Comparison of ENCODE assay signal across 20 cellular contexts in the genomic region with DNA sequence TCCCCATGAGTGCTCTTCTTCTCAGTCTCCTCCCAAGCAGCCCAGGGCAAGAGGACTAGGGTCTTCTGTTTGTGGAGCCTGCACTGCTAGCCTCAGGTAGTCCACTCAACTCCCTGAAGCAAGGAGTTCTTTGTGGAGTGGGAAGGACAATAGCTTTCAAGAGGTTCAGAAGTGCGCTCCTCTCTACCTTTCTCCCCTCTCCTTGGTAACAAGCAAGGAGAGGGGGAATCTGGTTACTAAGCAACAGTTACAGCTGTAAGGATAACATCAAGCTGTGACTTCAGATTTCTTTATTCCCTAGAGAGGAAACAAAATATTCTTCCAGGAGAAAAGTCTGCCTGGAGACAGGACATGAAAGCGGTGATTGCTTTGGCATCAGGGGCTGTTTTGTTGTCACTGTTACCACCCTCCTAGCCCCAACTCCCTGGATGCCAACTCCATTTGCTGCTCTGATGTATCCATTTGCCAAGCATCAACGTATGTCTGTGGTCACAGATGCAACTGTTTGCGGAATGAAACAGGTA.
DNase-seq lines count a peak whose midpoint lies in the region; ATAC-seq and TF ChIP-seq lines count a peak whose summit lies in the region.
"Had no signal": no experiment of that assay in that cellular context is flagged by ENCODE, and none has a peak within 500 bp of the region (broad histone marks: within the 10 kb centered on the region; RNA-seq: fewer than 3 reads in every experiment).

No MANE protein-coding gene starts in this region.

- H3F3A ChIP-seq in neural cell (ENCODE audit: insufficient read depth, low read length, poor library complexity, severe bottlenecking), result no peaks in the 10 kb centered on the region

- no peaks in the 10 kb centered on the region for H3K79me2 ChIP-seq in neural cell (replicated peaks; ENCODE audit: insufficient read depth, low read length)

- no peak for TF ChIP-seq CTCF in choroid plexus epithelial cell (conservative IDR thresholded peaks at IDR 0.05; ENCODE audit: low read depth, low read length)
- TF ChIP-seq CTCF in neural cell (IDR thresholded peaks at IDR 0.05; ENCODE audit: poor library complexity, severe bottlenecking), result no peak
- no peak for TF ChIP-seq CTCF in lower lobe of right lung (IDR thresholded peaks at IDR 0.05)

- no peaks in the 10 kb centered on the region for H4K20me1 ChIP-seq in neural cell (ENCODE audit: insufficient read depth)

- H3K36me3 ChIP-seq in neural cell (ENCODE audit: insufficient read depth, low read length) (no peaks in the 10 kb centered on the region), lower lobe of right lung (peaks cover 21% of the 10 kb centered on the region)
- H3K36me3 ChIP-seq: prostate gland, vagina had no signal

- H3K9ac ChIP-seq in neural cell (ENCODE audit: low read length), result peak overlapping the region; percentile 65

- intact Hi-C loops in right cardiac atrium (cut with DNase I), result no loop called here
- intact Hi-C loops in lower lobe of right lung (cut with DNase I), result no loop called here

- H3K9me3 ChIP-seq in neural cell (ENCODE audit: low read length) (no peaks in the 10 kb centered on the region), right cardiac atrium (ENCODE audit: control insufficient read depth, low read length) (no peaks in the 10 kb centered on the region), lower lobe of right lung (no peaks in the 10 kb centered on the region)
- H3K9me3 ChIP-seq: prostate gland, vagina had no signal

- H2AFZ ChIP-seq in neural cell (ENCODE audit: low read depth, low read length), result peak overlapping the region; percentile 70

- TF ChIP-seq RAD21 in neural cell (conservative IDR thresholded peaks at IDR 0.05), result peak; percentile 23

- no peaks in the 10 kb centered on the region for H3K27me3 ChIP-seq in neural cell (ENCODE audit: insufficient read depth, low read depth, low read length)
- no peaks in the 10 kb centered on the region for H3K27me3 ChIP-seq in right cardiac atrium (ENCODE audit: control insufficient read depth, insufficient read depth)
- H3K27me3 ChIP-seq in lower lobe of right lung (ENCODE audit: low read depth), result no peaks in the 10 kb centered on the region
- H3K27me3 ChIP-seq: vagina had no signal

- peak overlapping the region; percentile 49 for H3K4me2 ChIP-seq in neural cell (ENCODE audit: low read length)

- no peaks in the 10 kb centered on the region for H3K9me2 ChIP-seq in neural cell (ENCODE audit: insufficient read depth, low read length)

- TF ChIP-seq EP300 in neural cell (conservative IDR thresholded peaks at IDR 0.05; ENCODE audit: poor library complexity, severe bottlenecking), result peak; percentile 86

- H3K4me1 ChIP-seq in right cardiac atrium (ENCODE audit: control insufficient read depth, insufficient read depth, low read length), result no peaks in the 10 kb centered on the region
- peaks cover 6% of the 10 kb centered on the region for H3K4me1 ChIP-seq in lower lobe of right lung
- H3K4me1 ChIP-seq: prostate gland, vagina had no signal

- WGBS in right cardiac atrium, result 82% methylated on average over 4 of the region's 4 CpGs

- H3K4me3 ChIP-seq in choroid plexus epithelial cell (ENCODE audit: low read depth, low read length) (no peak overlapping the region), neural cell (ENCODE audit: low read length) (peak overlapping the region; percentile 68), right cardiac atrium (ENCODE audit: low read length) (no peak overlapping the region), lower lobe of right lung (no peak overlapping the region)
- H3K4me3 ChIP-seq: prostate gland, vagina had no signal

- H3K27ac ChIP-seq in neural cell (ENCODE audit: low read length) (peak overlapping the region; percentile 86), right cardiac atrium (ENCODE audit: low read length) (no peak overlapping the region), lower lobe of right lung (no peak overlapping the region)
- H3K27ac ChIP-seq: prostate gland, vagina had no signal

- ATAC-seq in right cardiac atrium (no peak), HG02798 (IDR thresholded peaks at IDR 0.05; ENCODE audit: poor library complexity, unreplicated experiment) (no peak), lower lobe of right lung (no peak)
- ATAC-seq: stimulated activated effector memory CD8-positive, alpha-beta T cell treated with anti-CD3 and anti-CD28 coated beads, Interleukin-12 subunit alpha, Interleukin-12 subunit beta, amount 100 ng/mL, for 72 hours had no signal

- peak; percentile 15 to 80 (median 59) for DNase-seq in NCI-H1417 (lab: John Stamatoyannopoulos, UW)
- DNase-seq in NCI-H1417 treated with DMSO at 0.1 percent for 48 hours (lab: John Stamatoyannopoulos, UW), result no peak
- DNase-seq in NCI-H187 treated with DMSO at 0.1 percent for 48 hours (lab: John Stamatoyannopoulos, UW), result peak; percentile 83
- peak; percentile 45 for DNase-seq in choroid plexus epithelial cell (ENCODE audit: low read depth)
- DNase-seq in right cardiac atrium, result no peak
- no peak for DNase-seq in lower lobe of right lung
- DNase-seq: activated CD4-positive, alpha-beta T cell treated with anti-CD3 and anti-CD28 coated beads, Interleukin-2, amount 50 U/mL, for 48 hours; activated naive CD4-positive, alpha-beta T cell; aorta; C1 segment of cervical spinal cord; central memory CD4-positive, alpha-beta T cell; effector CD4-positive, alpha-beta T cell; KBM-7; mammary epithelial cell; NCI-H2081 treated with DMSO at 0.1 percent for 48 hours had no signal

TF ChIP-seq in neural cell, 6 proteins besides CTCF, POLR2A, EP300 and RAD21:
- TF ChIP-seq SMC3 (conservative IDR thresholded peaks at IDR 0.05; ENCODE audit: poor library complexity) (no peak), POLR2AphosphoS5 (IDR thresholded peaks at IDR 0.05) (peak; percentile 73), MXI1 (conservative IDR thresholded peaks at IDR 0.05; ENCODE audit: poor library complexity, severe bottlenecking) (peak; percentile 32), EZH2 (IDR thresholded peaks at IDR 0.05; ENCODE audit: borderline replicate concordance, insufficient read depth, low read length, poor library complexity, severe bottlenecking) (no peak)
- TF ChIP-seq, protein P1, sequence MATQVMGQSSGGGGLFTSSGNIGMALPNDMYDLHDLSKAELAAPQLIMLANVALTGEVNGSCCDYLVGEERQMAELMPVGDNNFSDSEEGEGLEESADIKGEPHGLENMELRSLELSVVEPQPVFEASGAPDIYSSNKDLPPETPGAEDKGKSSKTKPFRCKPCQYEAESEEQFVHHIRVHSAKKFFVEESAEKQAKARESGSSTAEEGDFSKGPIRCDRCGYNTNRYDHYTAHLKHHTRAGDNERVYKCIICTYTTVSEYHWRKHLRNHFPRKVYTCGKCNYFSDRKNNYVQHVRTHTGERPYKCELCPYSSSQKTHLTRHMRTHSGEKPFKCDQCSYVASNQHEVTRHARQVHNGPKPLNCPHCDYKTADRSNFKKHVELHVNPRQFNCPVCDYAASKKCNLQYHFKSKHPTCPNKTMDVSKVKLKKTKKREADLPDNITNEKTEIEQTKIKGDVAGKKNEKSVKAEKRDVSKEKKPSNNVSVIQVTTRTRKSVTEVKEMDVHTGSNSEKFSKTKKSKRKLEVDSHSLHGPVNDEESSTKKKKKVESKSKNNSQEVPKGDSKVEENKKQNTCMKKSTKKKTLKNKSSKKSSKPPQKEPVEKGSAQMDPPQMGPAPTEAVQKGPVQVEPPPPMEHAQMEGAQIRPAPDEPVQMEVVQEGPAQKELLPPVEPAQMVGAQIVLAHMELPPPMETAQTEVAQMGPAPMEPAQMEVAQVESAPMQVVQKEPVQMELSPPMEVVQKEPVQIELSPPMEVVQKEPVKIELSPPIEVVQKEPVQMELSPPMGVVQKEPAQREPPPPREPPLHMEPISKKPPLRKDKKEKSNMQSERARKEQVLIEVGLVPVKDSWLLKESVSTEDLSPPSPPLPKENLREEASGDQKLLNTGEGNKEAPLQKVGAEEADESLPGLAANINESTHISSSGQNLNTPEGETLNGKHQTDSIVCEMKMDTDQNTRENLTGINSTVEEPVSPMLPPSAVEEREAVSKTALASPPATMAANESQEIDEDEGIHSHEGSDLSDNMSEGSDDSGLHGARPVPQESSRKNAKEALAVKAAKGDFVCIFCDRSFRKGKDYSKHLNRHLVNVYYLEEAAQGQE (IDR thresholded peaks at IDR 0.05; ENCODE audit: borderline replicate concordance), result peak; percentile 36

Comparison
In these comparisons a context has a peak if more than half of its experiments do, and no peak if none do; other contexts are left out.
1. DNase-seq: peak in NCI-H1417 (3 of 3), NCI-H187 treated with DMSO at 0.1 percent for 48 hours (single experiment) and choroid plexus epithelial cell (single experiment); none in NCI-H1417 treated with DMSO at 0.1 percent for 48 hours (single experiment), right cardiac atrium (0 of 3) and lower lobe of right lung (single experiment).